In genomic region chr1:203860396-203860951, GRCh38 we compare ENCODE assay signal across 8 cellular contexts. TPM values are rescaled to one million over a fixed set of nuclear protein-coding genes. Genes with fewer than 3 reads are reported as not detected.
DNase-seq lines count a peak whose midpoint lies in the region; ATAC-seq, FAIRE-seq and TF ChIP-seq lines count a peak whose summit lies in the region.

No MANE protein-coding gene starts in this region.

- no peak overlapping the region for H3K56ac ChIP-seq in H1 (replicated peaks; ENCODE audit: insufficient read length, low read depth, low read length)

- H3K27me3 ChIP-seq in PC-9 (ENCODE audit: insufficient read depth, low read depth) (no peaks in the 10 kb centered on the region), H1 (replicated peaks in 1 of 4; ENCODE audit: control insufficient read depth in 3 of 4, extremely low read depth in 1 of 4, insufficient read depth in 3 of 4, low read length in 3 of 4) (no peaks in the 10 kb centered on the region), ovary (no peaks in the 10 kb centered on the region)

- no peak for ATAC-seq in HG02610 (IDR thresholded peaks at IDR 0.05; ENCODE audit: unreplicated experiment)
- ATAC-seq in GM18858 (IDR thresholded peaks at IDR 0.05; ENCODE audit: unreplicated experiment) = no peak
- no peak for ATAC-seq in GM21529 (IDR thresholded peaks at IDR 0.05; ENCODE audit: unreplicated experiment)

- POLR2A ChIA-PET in PC-9 (lab: Charles Lee; ENCODE audit: unreplicated experiment) (interaction anchor here (0.6 to 0.7 kb wide), 3 partner anchors 214 to 945 kb away, joined by 3 to 6 read pairs (median 4); no protein-coding TSS in a partner anchor), H1 (lab: Charles Lee; ENCODE audit: partially characterized antibody) (interaction anchor here (0.9 to 14.3 kb wide), 5 partner anchors 12 to 266 kb away, joined by 3 to 174 read pairs (median 3); partner anchors contain the start of genes ZBED6 and ZC3H11A)

- H3K14ac ChIP-seq in H1 (ENCODE audit: insufficient read length) = no peak overlapping the region

- H3K23me2 ChIP-seq in H1 (ENCODE audit: low read depth, low read length) = peaks cover 5% of the 10 kb centered on the region; the same call in 1 of the 2 replicates

- peak overlapping the region; percentile 62; the same call in 1 of the 2 replicates for H4K8ac ChIP-seq in H1 (ENCODE audit: extremely low read depth, insufficient read depth, low read length)

- H3K18ac ChIP-seq in H1 (ENCODE audit: extremely low read depth, low read length) = no peak overlapping the region

- 0 out of 2 replicates have a peak overlapping the region, but pooled peaks have one; percentile 7 for H2BK15ac ChIP-seq in H1 (ENCODE audit: low read length)

- peaks cover 41% of the 10 kb centered on the region for H3K79me2 ChIP-seq in PC-9 (ENCODE audit: low read depth)
- peaks cover 7 to 30% of the 10 kb centered on the region in 2 experiments; a peak in 3 of 4 replicates for H3K79me2 ChIP-seq in H1 (ENCODE audit: control insufficient read depth in 1 of 2, insufficient read depth in 2 of 2, low read length in 2 of 2)

- intact Hi-C loops in PC-9 (cut with micrococcal nuclease; ENCODE audit: unreplicated experiment) (loop anchor here (2.0 to 5.0 kb wide), 3 partner anchors 338 to 352 kb away; partner anchors contain the start of gene GOLT1A), ovary (cut with DNase I) (loop anchor here in 3 of 4 donors (2.0 to 10.0 kb wide), 4 partner anchors 268 to 504 kb away; partner anchors contain the start of gene GOLT1A (in 1 of the 3))

- H2BK120ac ChIP-seq in H1 (replicated peaks; ENCODE audit: low read depth, low read length) = no peak overlapping the region

- peaks cover 56% of the 10 kb centered on the region for H3F3A ChIP-seq in PC-9 (ENCODE audit: insufficient read depth, low read depth)

- 0 out of 2 replicates have a peak overlapping the region, but pooled peaks have one; percentile 4 for H2BK12ac ChIP-seq in H1 (ENCODE audit: low read depth, low read length)

- H3K4me3 ChIP-seq in PC-9 = peak overlapping the region; percentile 85; the same call in 1 of the 2 replicates
- no peak overlapping the region for H3K4me3 ChIP-seq in H1 (ENCODE audit: extremely low read depth in 1 of 4, insufficient read depth in 2 of 4, low read depth in 3 of 4, low read length in 4 of 4)
- H3K4me3 ChIP-seq in ovary = peak overlapping the region; percentile 84

- no peaks in the 10 kb centered on the region for H4K20me1 ChIP-seq in PC-9 (ENCODE audit: insufficient read depth)
- no peaks in the 10 kb centered on the region for H4K20me1 ChIP-seq in H1 (replicated peaks in 1 of 2; ENCODE audit: control insufficient read depth in 1 of 2, insufficient read depth in 2 of 2, low read length in 2 of 2)

- peak; percentile 10 for DNase-seq in DMS79 treated with DMSO at 0.1 percent for 48 hours (lab: John Stamatoyannopoulos, UW)
- no peak for DNase-seq in DMS79 (lab: John Stamatoyannopoulos, UW)
- peak in 1 of 2 experiments; percentile 54 for DNase-seq in PC-9
- peak in 1 of 2 experiments; percentile 54 for DNase-seq in H1 (ENCODE audit: low read depth in 1 of 2, low spot score in 2 of 2)
- peak; percentile 33 to 62 (median 56) for DNase-seq in ovary

- TSS peak; percentile 72 for BruUV-seq in PC-9 (replicated peaks; lab: Mats Ljungman, UMichigan)

- peaks cover 22% of the 10 kb centered on the region for H3K36me3 ChIP-seq in PC-9 (ENCODE audit: low read depth)
- peaks cover 11 to 21% (median 19%) of the 10 kb centered on the region in 4 experiments for H3K36me3 ChIP-seq in H1 (ENCODE audit: control insufficient read depth in 2 of 4, insufficient read depth in 4 of 4, low read length in 3 of 4)
- H3K36me3 ChIP-seq in ovary = no peaks in the 10 kb centered on the region

- CTCF ChIA-PET in PC-9 (lab: Charles Lee) (interaction anchor here (0.7 to 1.7 kb wide), 5 partner anchors 302 to 407 kb away, joined by 3 to 7 read pairs (median 4); partner anchors contain the start of gene GOLT1A), H1 (lab: Charles Lee; ENCODE audit: partially characterized antibody) (interaction anchor here (0.7 to 5.6 kb wide), 12 partner anchors 10 to 506 kb away, joined by 3 to 26 read pairs (median 4); partner anchors contain the start of gene ETNK2)

- peaks cover 21% of the 10 kb centered on the region for H3K4me1 ChIP-seq in PC-9 (replicated peaks; ENCODE audit: insufficient read depth)
- peaks cover 0 to 3% (median 1%) of the 10 kb centered on the region in 4 experiments; a peak in 2 of 7 replicates for H3K4me1 ChIP-seq in H1 (replicated peaks in 1 of 4; ENCODE audit: control insufficient read depth in 3 of 4, insufficient read depth in 4 of 4, low read length in 3 of 4)
- peaks cover 3% of the 10 kb centered on the region for H3K4me1 ChIP-seq in ovary (ENCODE audit: insufficient read depth)

- TF ChIP-seq EP300 in H1 (IDR thresholded peaks at IDR 0.05; ENCODE audit: borderline replicate concordance in 1 of 2, low read depth in 2 of 2, low read length in 2 of 2) (no peak), ovary (IDR thresholded peaks at IDR 0.05) (no peak)

- no peak overlapping the region for H3K23ac ChIP-seq in H1 (ENCODE audit: insufficient read length)

- H3K9me3 ChIP-seq in PC-9 (ENCODE audit: insufficient read depth, low read depth) = no peaks in the 10 kb centered on the region
- no peaks in the 10 kb centered on the region for H3K9me3 ChIP-seq in H1 (ENCODE audit: insufficient read depth in 2 of 2, low read depth in 1 of 2, low read length in 1 of 2)
- no peaks in the 10 kb centered on the region for H3K9me3 ChIP-seq in ovary

- no peaks in the 10 kb centered on the region; the same call in 1 of the 2 replicates for H3K79me1 ChIP-seq in H1 (ENCODE audit: low read depth, low read length)

- H3K4ac ChIP-seq in H1 (replicated peaks; ENCODE audit: insufficient read length, low read depth, low read length) = no peak overlapping the region

- 86% methylated on average over 13 of the region's 13 CpGs; no CpG with 5 or more reads in 1 of the 2 experiments for WGBS in H1 (ENCODE audit: extremely low coverage in 1 of 2, insufficient coverage in 1 of 2, insufficient read length in 1 of 2, insufficient replicate concordance in 2 of 2, low coverage in 1 of 2, low lambda C conversion rate in 2 of 2, missing lambda C conversion rate in 1 of 2), 2 experiments
- 16 to 29% (median 18%) methylated on average over 13 of the region's 13 CpGs for WGBS in ovary, 3 donors

- TF ChIP-seq CTCF in PC-9 (conservative IDR thresholded peaks at IDR 0.05) = no peak
- TF ChIP-seq CTCF in H1 (IDR thresholded peaks at IDR 0.05; ENCODE audit: control extremely low read depth in 1 of 3, insufficient read depth in 1 of 3, low read depth in 1 of 3, low read length in 3 of 3) = no peak
- TF ChIP-seq CTCF in ovary (IDR thresholded peaks at IDR 0.05) = no peak

- H3K27ac ChIP-seq in PC-9 (no peak overlapping the region), H1 (ENCODE audit: low read depth, low read length) (no peak overlapping the region), ovary (no peak overlapping the region)

- H4K91ac ChIP-seq in H1 (replicated peaks; ENCODE audit: insufficient read length, low read length) = no peak overlapping the region

- peak overlapping the region; percentile 96 for H3K4me2 ChIP-seq in PC-9
- H3K4me2 ChIP-seq in H1 (ENCODE audit: insufficient read depth in 1 of 2, low read depth in 2 of 2, low read length in 2 of 2) = no peak overlapping the region

- H2AK5ac ChIP-seq in H1 (ENCODE audit: low read depth, low read length) = no peak overlapping the region

- TF ChIP-seq RAD21 in H1 (IDR thresholded peaks at IDR 0.05 in 1 of 2, conservative IDR thresholded peaks at IDR 0.05 in 1 of 2; ENCODE audit: low read depth in 2 of 2, low read length in 2 of 2) = no peak

- H2BK5ac ChIP-seq in H1 (ENCODE audit: low read depth, low read length) = no peak overlapping the region

- no peak overlapping the region for H3K9ac ChIP-seq in H1 (replicated peaks in 1 of 4; ENCODE audit: extremely low read depth in 1 of 4, low read depth in 3 of 4, low read length in 3 of 4)

- no peak overlapping the region for H4K5ac ChIP-seq in H1 (ENCODE audit: insufficient read length, low read depth, low read length)

- no peak for FAIRE-seq in H1 (lab: Jason Lieb, UNC)

- no peak overlapping the region for H2BK20ac ChIP-seq in H1 (ENCODE audit: low read length)

- H2AFZ ChIP-seq in PC-9 (no peak overlapping the region; the same call in 1 of the 2 replicates), H1 (ENCODE audit: low read length) (peak overlapping the region; percentile 77; the same call in 1 of the 2 replicates)

- TF ChIP-seq POLR2A in H1 (IDR thresholded peaks at IDR 0.05; ENCODE audit: control extremely low read depth in 1 of 2, low read depth in 2 of 2, low read length in 2 of 2) = no peak
- TF ChIP-seq POLR2A in ovary (IDR thresholded peaks at IDR 0.05) = no peak

- H3K9me2 ChIP-seq in PC-9 (ENCODE audit: insufficient read depth) = no peaks in the 10 kb centered on the region

TF ChIP-seq in H1, 55 proteins besides CTCF, POLR2A, EP300 and RAD21:
- TF ChIP-seq TAF1 (IDR thresholded peaks at IDR 0.05; ENCODE audit: low read depth, low read length) = no peak
- no peak for TF ChIP-seq RBBP5 (IDR thresholded peaks at IDR 0.05; ENCODE audit: borderline replicate concordance, low read depth, low read length)
- no peak for TF ChIP-seq MAFK (IDR thresholded peaks at IDR 0.05; ENCODE audit: low read depth, low read length)
- no peak for TF ChIP-seq POLR2AphosphoS5 (IDR thresholded peaks at IDR 0.05; ENCODE audit: low read depth, low read length)
- TF ChIP-seq YY1 (IDR thresholded peaks at IDR 0.05; ENCODE audit: low read depth, low read length) = no peak
- TF ChIP-seq GABPA (IDR thresholded peaks at IDR 0.05; ENCODE audit: borderline replicate concordance, insufficient read depth, low read length) = no peak
- no peak for TF ChIP-seq BRCA1 (IDR thresholded peaks at IDR 0.05; ENCODE audit: low read depth, low read length)
- no peak for TF ChIP-seq CTBP2 (IDR thresholded peaks at IDR 0.05; ENCODE audit: borderline replicate concordance, insufficient read depth, insufficient read length, low read length)
- no peak for TF ChIP-seq CHD1 (IDR thresholded peaks at IDR 0.05; ENCODE audit: low read depth, low read length)
- no peak for TF ChIP-seq HDAC2 (IDR thresholded peaks at IDR 0.05; ENCODE audit: borderline replicate concordance in 1 of 2, low read depth in 2 of 2, low read length in 2 of 2)

RNA-seq across cellular contexts. Expression of gene SNRPE, which starts 0.9 kb away (rescaled TPM):
- total RNA-seq in PC-9 (2021) (201 and 218 TPM in 2 replicates), ovary (100 to 1,000 TPM in 6 of 7 donors, 10 to 100 TPM in 1; 72.5 to 151 (median 127) TPM)
- 419 and 461 TPM in 2 replicates for total RNA-seq in H1 (2021; fragmentation: NEBNext Ultra II Directional; extraction: Animal tissue kit (Norgen Biotek cat#: 25700))
- polyA plus RNA-seq in H1 (2011; rRNA removed) (248 and 416 TPM in 2 replicates), ovary (100 to 1,000 TPM; 148 to 168 TPM)
- polyA plus RNA-seq in H1 (2011; cell fraction: cytosol; rRNA removed) = 427 TPM
- 46.8 TPM for polyA plus RNA-seq in H1 (2011; cell fraction: nucleus; rRNA removed)
- 277 to 378 TPM (median 286 TPM) in 4 replicates for polyA plus RNA-seq in H1 (2012, experiment 1 of 2)
- polyA plus RNA-seq in H1 (2012, experiment 2 of 2) = 549 TPM
- polyA plus RNA-seq in H1 (2013, experiment 1 of 2) = 467 TPM
- 532 TPM for polyA plus RNA-seq in H1 (2013, experiment 2 of 2)
- 75.5 and 75.7 TPM in 2 replicates for polyA minus RNA-seq in H1 (2011; rRNA and poly(A)+ RNA removed)
- 32.1 TPM for polyA minus RNA-seq in H1 (2011; cell fraction: cytosol; rRNA and poly(A)+ RNA removed)
- polyA minus RNA-seq in H1 (2011; cell fraction: nucleus; rRNA and poly(A)+ RNA removed) = 73.8 TPM

Comparison
In these comparisons a context has a peak if more than half of its experiments do, and no peak if none do; other contexts are left out.
1. H3K4me3 ChIP-seq: peak in PC-9 (single experiment) and ovary (single experiment); none in H1 (0 of 4).